ENCODE assay signal across 32 cellular contexts in the genomic region with DNA sequence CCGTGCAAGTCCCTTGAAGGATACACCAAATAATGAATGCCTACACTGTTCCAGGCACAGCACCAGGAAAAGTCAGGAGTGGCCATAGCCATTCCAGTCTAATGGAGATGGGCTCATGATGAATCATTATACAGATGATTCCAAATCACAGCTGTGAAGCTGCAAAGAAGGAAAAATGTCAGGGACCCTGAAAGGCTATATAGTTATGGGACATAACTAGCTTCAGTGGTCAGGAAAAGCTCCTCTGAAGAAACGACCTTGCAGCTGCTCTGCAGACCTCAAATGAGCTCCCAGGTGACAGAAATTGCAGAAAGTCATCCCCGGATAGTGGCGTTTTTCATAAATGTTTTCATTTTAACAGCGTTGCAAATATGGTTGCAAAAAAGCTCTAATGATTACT.
"Had no signal": no experiment of that assay in that cellular context is flagged by ENCODE, and none has a peak within 500 bp of the region (broad histone marks: within the 10 kb centered on the region; RNA-seq: fewer than 3 reads in every experiment).

No MANE protein-coding gene starts in this region.

- FAIRE-seq: astrocyte had no signal

- DNase-seq: activated effector memory CD4-positive, alpha-beta T cell treated with anti-CD3 and anti-CD28 coated beads, Interleukin-2, amount 50 U/mL, for 16 hours; activated effector memory CD4-positive, alpha-beta T cell treated with Interleukin-2 at 50 U/mL for 16 hours; activated gamma-delta T cell; activated gamma-delta T cell treated with Interleukin-2 at 50 U/mL for 16 hours; activated naive CD4-positive, alpha-beta T cell; activated naive CD4-positive, alpha-beta T cell treated with anti-CD3 and anti-CD28 coated beads for 36 hours; activated naive CD4-positive, alpha-beta T cell treated with anti-CD3 and anti-CD28 coated beads, Interleukin-2, amount 10 ng/mL, durations not matched to agents 7 days and 5 days; activated naive CD4-positive, alpha-beta T cell treated with anti-CD3 and anti-CD28 coated beads, Interleukin-2, amount 50 U/mL, for 16 hours; activated naive CD4-positive, alpha-beta T cell treated with Interleukin-2 at 50 U/mL for 16 hours; activated naive CD8-positive, alpha-beta T cell treated with anti-CD3 and anti-CD28 coated beads for 36 hours; activated naive CD8-positive, alpha-beta T cell treated with anti-CD3 and anti-CD28 coated beads, Interleukin-2, amount 10 ng/mL, durations not matched to agents 7 days and 5 days; activated naive CD8-positive, alpha-beta T cell treated with anti-CD3 and anti-CD28 coated beads, Interleukin-2, amount 50 U/mL, for 24 hours; activated T-cell treated with anti-CD3 and anti-CD28 coated beads, Interleukin-2, amount 50 U/mL, for 24 hours; activated T-cell treated with anti-CD3 and anti-CD28 coated beads, Interleukin-2, amount 50 U/mL, for 4 hours; activated T-cell treated with anti-CD3 and anti-CD28 coated beads, Interleukin-2, amount 50 U/mL, for 48 hours; activated T-cell treated with anti-CD3 and anti-CD28 coated beads, Interleukin-2, amount 50 U/mL, for 72 hours; adrenal gland; amniotic stem cell; amygdala; anterior cingulate cortex; aorta; body of pancreas; brain microvascular endothelial cell; caudate nucleus; central memory CD4-positive, alpha-beta T cell; cerebellar nuclear complex had no signal

- H3K4me1 ChIP-seq: body of pancreas, breast epithelium had no signal

- H3K9me3 ChIP-seq: adrenal gland, ascending aorta, body of pancreas, breast epithelium had no signal

- ATAC-seq: activated naive CD4-positive, alpha-beta T cell treated with anti-CD3 and anti-CD28 coated beads, Interleukin-2, amount 50 U/mL, for 72 hours; activated naive CD8-positive, alpha-beta T cell treated with anti-CD3 and anti-CD28 coated beads, Interleukin-2, amount 50 U/mL, for 24 hours; activated T-cell treated with anti-CD3 and anti-CD28 coated beads, Interleukin-2, amount 50 U/mL, for 4 hours; activated T-cell treated with anti-CD3 and anti-CD28 coated beads, Interleukin-2, amount 50 U/mL, for 72 hours; activated T-helper 17 cell treated with anti-CD3 and anti-CD28 coated beads, Interleukin-2, amount 50 U/mL, for 72 hours; body of pancreas had no signal

- H3K4me3 ChIP-seq: adrenal gland, ascending aorta, body of pancreas, breast epithelium, cardiac muscle cell had no signal

- H3K27me3 ChIP-seq: adrenal gland, ascending aorta, body of pancreas, brain microvascular endothelial cell, breast epithelium, cardiac muscle cell had no signal

- H3K27ac ChIP-seq: adrenal gland, ascending aorta, body of pancreas, brain microvascular endothelial cell, breast epithelium, cardiac muscle cell had no signal

- H3K36me3 ChIP-seq: adrenal gland, ascending aorta, brain microvascular endothelial cell, breast epithelium, cardiac muscle cell had no signal
